ENCODE assay signal across 19 cellular contexts in genomic region chr7:138729444-138729843, GRCh38. TPM values are rescaled to one million over a fixed set of nuclear protein-coding genes. Genes with fewer than 3 reads are reported as not detected.
"Had no signal": no experiment of that assay in that cellular context is flagged by ENCODE, and none has a peak within 500 bp of the region (broad histone marks: within the 10 kb centered on the region; RNA-seq: fewer than 3 reads in every experiment).

No MANE protein-coding gene starts in this region.

- DNase-seq: activated CD4-positive, alpha-beta T cell treated with anti-CD3 and anti-CD28 coated beads for 36 hours; activated CD4-positive, alpha-beta T cell treated with anti-CD3 and anti-CD28 coated beads, Interleukin-2, amount 50 U/mL, for 48 hours; activated naive CD8-positive, alpha-beta T cell treated with anti-CD3 and anti-CD28 coated beads for 36 hours; activated T-cell treated with anti-CD3 and anti-CD28 coated beads for 4 hours; amygdala; colonic mucosa; endodermal cell; foreskin fibroblast; left ventricle myocardium inferior; naive B cell; pancreas; spleen; stimulated activated CD4-positive, alpha-beta T cell treated with anti-CD3 and anti-CD28 coated beads, Interleukin-4, amount 100 ng/mL, for 4 hours; stimulated activated naive B cell treated with anti-CD40 and anti-IgM and Interleukin-4, amounts not matched to agents 10 μg/mL and 1 μg/mL and 100 μg/mL, for 72 hours; T-helper 17 cell; upper lobe of right lung; WERI-Rb-1 had no signal

- FAIRE-seq: keratinocyte, pancreas had no signal

RNA-seq across cellular contexts. Expression of gene SVOPL, which starts 28.3 kb away (rescaled TPM):
- total RNA-seq: activated CD4-positive, alpha-beta T cell treated with anti-CD3 and anti-CD28 coated beads for 36 hours; glomerular endothelial cell; left ventricle myocardium inferior; T-helper 17 cell had no signal
